13 cellular contexts compared by ENCODE assay signal in the genomic region with DNA sequence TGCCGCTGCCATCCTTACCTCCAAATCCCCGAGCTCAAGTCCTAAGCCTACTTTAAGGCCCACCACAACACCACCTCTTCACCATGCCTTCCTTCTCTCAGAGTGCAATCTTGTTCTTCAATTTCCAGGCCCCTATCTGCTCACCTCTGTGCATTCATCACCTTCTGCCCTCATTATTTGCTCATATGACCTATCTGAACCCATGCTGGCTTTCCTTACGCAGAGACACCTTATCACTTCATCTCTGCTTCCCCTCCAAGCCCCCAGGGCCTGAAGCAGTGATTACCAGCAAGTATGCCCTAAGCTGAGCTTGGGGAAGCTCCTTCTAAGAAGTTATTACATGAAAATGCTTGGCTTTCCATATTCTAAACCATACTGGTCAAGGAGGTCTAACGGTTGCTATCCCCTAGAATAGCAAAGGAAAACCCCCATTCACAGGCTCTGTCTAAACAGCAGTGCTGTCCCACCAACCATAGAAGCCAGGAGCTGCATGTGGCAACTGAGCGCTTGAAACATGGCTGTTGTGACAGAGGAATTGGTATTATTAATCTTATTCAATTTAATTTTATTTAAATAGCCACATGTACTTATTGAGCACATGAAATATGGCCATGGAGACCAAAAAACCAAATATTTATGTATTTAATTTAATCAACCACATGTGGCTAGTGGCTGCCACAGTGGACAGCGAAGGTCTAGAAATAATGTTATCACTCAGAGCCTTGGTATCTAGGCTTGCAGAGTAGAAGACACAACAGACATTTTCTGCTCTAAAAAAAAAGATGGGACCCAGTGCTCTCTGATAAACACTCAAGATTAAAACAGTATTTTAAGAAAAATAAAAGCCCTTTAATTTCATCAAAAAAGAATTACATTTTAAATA. TPM values are rescaled to one million over a fixed set of nuclear protein-coding genes. Genes with fewer than 3 reads are reported as not detected.
DNase-seq lines count a peak whose midpoint lies in the region; ATAC-seq and TF ChIP-seq lines count a peak whose summit lies in the region.
"Had no signal": no experiment of that assay in that cellular context is flagged by ENCODE, and none has a peak within 500 bp of the region (broad histone marks: within the 10 kb centered on the region; RNA-seq: fewer than 3 reads in every experiment).

No MANE protein-coding gene starts in this region.

- H2AFZ ChIP-seq in mesenchymal stem cell (ENCODE audit: low read depth, low read length): no peak overlapping the region

- H3K27ac ChIP-seq in mesenchymal stem cell (ENCODE audit: low read length, poor library complexity, severe bottlenecking) (no peak overlapping the region), WERI-Rb-1 (no peak overlapping the region)
- H3K27ac ChIP-seq: ascending aorta, prostate gland had no signal

- 84% methylated on average over 5 of the region's 6 CpGs for WGBS in mesenchymal stem cell

- intact Hi-C loops in activated B cell treated with CpG ODN at 0.5 μM for 24 hours (cut with micrococcal nuclease): loop anchor here (1.0 kb wide), 1 partner anchor 13 kb away; no protein-coding TSS in a partner anchor

- H2BK5ac ChIP-seq in mesenchymal stem cell (ENCODE audit: low read depth, low read length, poor library complexity, severe bottlenecking): no peak overlapping the region

- no peak for ATAC-seq in stimulated activated naive CD8-positive, alpha-beta T cell treated with anti-CD3 and anti-CD28 coated beads, Interleukin-15, Interleukin-2, amounts not matched to agents 100 U/mL and 50 U/mL, for 24 hours
- no peak for ATAC-seq in activated B cell treated with CpG ODN at 0.5 μM for 24 hours (ENCODE audit: low read depth)
- no peak for ATAC-seq in GM19328 (IDR thresholded peaks at IDR 0.05; ENCODE audit: unreplicated experiment)

- no peak overlapping the region for H3K14ac ChIP-seq in mesenchymal stem cell (ENCODE audit: low read length in 2 of 2)

- H3K18ac ChIP-seq in mesenchymal stem cell (ENCODE audit: low read depth in 1 of 2, low read length in 2 of 2): no peak overlapping the region

- peaks cover 92% of the 10 kb centered on the region for H3K4me1 Mint-ChIP-seq in stimulated activated naive CD8-positive, alpha-beta T cell treated with anti-CD3 and anti-CD28 coated beads, Interleukin-15, Interleukin-2, amounts not matched to agents 100 ng/mL and 50 ng/mL, for 24 hours (ENCODE audit: low read depth)
- H3K4me1 Mint-ChIP-seq in activated B cell treated with CpG ODN at 0.5 μM for 24 hours: peaks cover 90% of the 10 kb centered on the region

- CTCF ChIA-PET in activated B cell treated with CpG ODN at 0.5 μM for 24 hours (lab: Charles Lee): interaction anchor here (1.4 to 2.2 kb wide), 2 partner anchors 14 to 69 kb away, joined by 3 to 12 read pairs; no protein-coding TSS in a partner anchor

- H3K23ac ChIP-seq in mesenchymal stem cell (ENCODE audit: low read length in 2 of 2): no peak overlapping the region

- H2AK5ac ChIP-seq in mesenchymal stem cell (ENCODE audit: low read length, severe bottlenecking): peak overlapping the region; percentile 69

- H3K4me1 ChIP-seq in mesenchymal stem cell (ENCODE audit: control insufficient read depth, insufficient read depth, low read depth, low read length): peaks cover 35% of the 10 kb centered on the region
- H3K4me1 ChIP-seq: prostate gland had no signal

- H3K4me3 Mint-ChIP-seq in stimulated activated naive CD8-positive, alpha-beta T cell treated with anti-CD3 and anti-CD28 coated beads, Interleukin-15, Interleukin-2, amounts not matched to agents 100 ng/mL and 50 ng/mL, for 24 hours: peak overlapping the region; percentile 6
- peak overlapping the region; percentile 9 for H3K4me3 Mint-ChIP-seq in activated B cell treated with CpG ODN at 0.5 μM for 24 hours
- H3K4me3 Mint-ChIP-seq: mesothelial cell of epicardium had no signal

- no peaks in the 10 kb centered on the region for H3K9me3 Mint-ChIP-seq in stimulated activated naive CD8-positive, alpha-beta T cell treated with anti-CD3 and anti-CD28 coated beads, Interleukin-15, Interleukin-2, amounts not matched to agents 100 ng/mL and 50 ng/mL, for 24 hours
- H3K9me3 Mint-ChIP-seq in activated B cell treated with CpG ODN at 0.5 μM for 24 hours: no peaks in the 10 kb centered on the region
- H3K9me3 Mint-ChIP-seq: mesothelial cell of epicardium had no signal

- POLR2A ChIA-PET in activated B cell treated with CpG ODN at 0.5 μM for 24 hours (lab: Charles Lee): interaction anchor here (0.6 to 2.1 kb wide), 3 partner anchors 10 to 60 kb away, joined by 3 to 6 read pairs (median 5); no protein-coding TSS in a partner anchor

- no peaks in the 10 kb centered on the region for H3K9me3 ChIP-seq in mesenchymal stem cell (ENCODE audit: control insufficient read depth, low read length)
- no peaks in the 10 kb centered on the region for H3K9me3 ChIP-seq in WERI-Rb-1 (ENCODE audit: severe bottlenecking)
- H3K9me3 ChIP-seq: ascending aorta, prostate gland had no signal

- DNase-seq in stimulated activated naive CD8-positive, alpha-beta T cell treated with anti-CD3 and anti-CD28 coated beads, Interleukin-15, Interleukin-2, amounts not matched to agents 100 U/mL and 50 U/mL, for 24 hours: no peak
- DNase-seq in activated B cell treated with CpG ODN at 0.5 μM for 24 hours (no peak), mesenchymal stem cell (no peak), NCI-H2227 (lab: John Stamatoyannopoulos, UW; ENCODE audit: unreplicated experiment) (no peak), WERI-Rb-1 (no peak), HUDEP-2 (lab: John Stamatoyannopoulos, UW; ENCODE audit: unreplicated experiment in 76 of 76) (no peak)
- DNase-seq: stimulated activated CD4-positive, alpha-beta T cell treated with anti-CD3 and anti-CD28 coated beads, Interleukin-1b, Interleukin-23, amount 100 ng/mL, for 48 hours; T-helper 9 cell had no signal

- no peak overlapping the region for H3K9ac ChIP-seq in mesenchymal stem cell (ENCODE audit: low read length)

- H3K79me1 ChIP-seq in mesenchymal stem cell (replicated peaks; ENCODE audit: low read length, poor library complexity, severe bottlenecking): no peaks in the 10 kb centered on the region

- H4K8ac ChIP-seq in mesenchymal stem cell (ENCODE audit: low read length): no peak overlapping the region

- no peak overlapping the region for H2BK12ac ChIP-seq in mesenchymal stem cell (ENCODE audit: low read length in 2 of 2)

- H2BK120ac ChIP-seq in mesenchymal stem cell (ENCODE audit: low read depth, low read length): no peak overlapping the region

- H3K4ac ChIP-seq in mesenchymal stem cell (ENCODE audit: low read depth in 1 of 2, low read length in 2 of 2): no peak overlapping the region

- H3K27me3 Mint-ChIP-seq in stimulated activated naive CD8-positive, alpha-beta T cell treated with anti-CD3 and anti-CD28 coated beads, Interleukin-15, Interleukin-2, amounts not matched to agents 100 ng/mL and 50 ng/mL, for 24 hours: no peaks in the 10 kb centered on the region
- no peaks in the 10 kb centered on the region for H3K27me3 Mint-ChIP-seq in activated B cell treated with CpG ODN at 0.5 μM for 24 hours

- no peak overlapping the region for H3K4me2 ChIP-seq in mesenchymal stem cell (ENCODE audit: low read length, poor library complexity, severe bottlenecking)

- no peak overlapping the region for H4K91ac ChIP-seq in mesenchymal stem cell (ENCODE audit: low read length)

- TF ChIP-seq CTCF in activated B cell treated with CpG ODN at 0.5 μM for 24 hours (IDR thresholded peaks at IDR 0.05) (no peak), WERI-Rb-1 (IDR thresholded peaks at IDR 0.05; ENCODE audit: low read depth, low read length) (no peak)

- no peaks in the 10 kb centered on the region for H3K36me3 ChIP-seq in mesenchymal stem cell (ENCODE audit: control insufficient read depth in 1 of 2, insufficient read depth in 2 of 2, low read depth in 1 of 2, low read length in 2 of 2)
- H3K36me3 ChIP-seq in WERI-Rb-1: no peaks in the 10 kb centered on the region
- H3K36me3 ChIP-seq: ascending aorta, prostate gland had no signal

- H3K27ac Mint-ChIP-seq in stimulated activated naive CD8-positive, alpha-beta T cell treated with anti-CD3 and anti-CD28 coated beads, Interleukin-15, Interleukin-2, amounts not matched to agents 100 ng/mL and 50 ng/mL, for 24 hours: peak overlapping the region; percentile 36
- H3K27ac Mint-ChIP-seq in activated B cell treated with CpG ODN at 0.5 μM for 24 hours: no peak overlapping the region

- no peak overlapping the region for H2BK15ac ChIP-seq in mesenchymal stem cell (ENCODE audit: low read depth, poor library complexity, severe bottlenecking)

- H3K27me3 ChIP-seq in mesenchymal stem cell (ENCODE audit: control insufficient read depth in 1 of 2, insufficient read depth in 1 of 2, low read length in 2 of 2) (no peaks in the 10 kb centered on the region), WERI-Rb-1 (ENCODE audit: insufficient read depth, low read depth, severe bottlenecking) (no peaks in the 10 kb centered on the region)
- H3K27me3 ChIP-seq: ascending aorta had no signal

- no peak overlapping the region for H3K4me3 ChIP-seq in mesenchymal stem cell (ENCODE audit: insufficient read depth in 1 of 2, low read depth in 1 of 2, low read length in 2 of 2)
- H3K4me3 ChIP-seq in WERI-Rb-1 (ENCODE audit: low read depth, low read length): no peak overlapping the region
- H3K4me3 ChIP-seq: ascending aorta, prostate gland had no signal

- H3K36me3 Mint-ChIP-seq in stimulated activated naive CD8-positive, alpha-beta T cell treated with anti-CD3 and anti-CD28 coated beads, Interleukin-15, Interleukin-2, amounts not matched to agents 100 ng/mL and 50 ng/mL, for 24 hours (ENCODE audit: low read depth): no peaks in the 10 kb centered on the region
- H3K36me3 Mint-ChIP-seq in activated B cell treated with CpG ODN at 0.5 μM for 24 hours (ENCODE audit: low read depth): peaks cover 3% of the 10 kb centered on the region
- H3K36me3 Mint-ChIP-seq: mesothelial cell of epicardium had no signal

RNA-seq across cellular contexts. Expression of a gene that starts 13.9 kb away (rescaled TPM):
- total RNA-seq in activated B cell treated with CpG ODN at 0.5 μM for 24 hours: 173 and 193 TPM in 2 replicates
- 42.3 TPM for polyA plus RNA-seq in mesenchymal stem cell (2013, experiment 1 of 2)
- polyA plus RNA-seq in mesenchymal stem cell (2013, experiment 2 of 2): 42.5 TPM
